Comparison of ENCODE assay signal across 21 cellular contexts in the genomic region with DNA sequence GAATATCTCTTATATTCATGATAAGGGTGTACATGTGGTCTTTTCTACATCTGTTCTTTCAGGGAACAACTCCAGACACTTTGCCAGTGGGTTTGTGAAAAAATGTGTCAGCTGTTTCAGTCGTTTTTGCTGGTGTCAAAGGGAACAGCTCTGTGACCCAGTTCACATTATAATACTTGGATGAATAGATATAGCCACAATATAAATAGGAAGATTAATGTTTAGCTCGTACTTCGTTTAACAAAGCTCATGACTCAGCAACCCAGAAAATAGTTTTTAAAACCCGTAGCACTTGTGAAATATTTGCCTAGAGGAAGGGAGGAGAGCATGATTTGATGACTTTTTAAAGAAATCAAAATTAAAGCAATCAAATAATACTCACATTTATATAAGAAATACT. TPM values are rescaled to one million over a fixed set of nuclear protein-coding genes. Genes with fewer than 3 reads are reported as not detected.
DNase-seq lines count a peak whose midpoint lies in the region; ATAC-seq and TF ChIP-seq lines count a peak whose summit lies in the region.
"Had no signal": no experiment of that assay in that cellular context is flagged by ENCODE, and none has a peak within 500 bp of the region (broad histone marks: within the 10 kb centered on the region; RNA-seq: fewer than 3 reads in every experiment).

No MANE protein-coding gene starts in this region.

- H3K27me3 Mint-ChIP-seq in GM23338 (ENCODE audit: insufficient read depth, low read depth, poor library complexity) = peaks cover 2% of the 10 kb centered on the region
- H3K27me3 Mint-ChIP-seq: activated CD4-positive, alpha-beta T cell treated with anti-CD3 and anti-CD28 coated beads, Interleukin-2, amount 10 ng/mL, durations not matched to agents 7 days and 5 days; CD8-positive, alpha-beta memory T cell had no signal

- H3K27ac ChIP-seq in OCI-LY7 (ENCODE audit: low read depth, low read length, poor library complexity, severe bottlenecking) (no peak overlapping the region), GM23338 (ENCODE audit: low read depth) (no peak overlapping the region)
- H3K27ac ChIP-seq: gastroesophageal sphincter had no signal

- no peak overlapping the region for H3K4me3 Mint-ChIP-seq in GM23338
- H3K4me3 Mint-ChIP-seq: activated CD4-positive, alpha-beta T cell treated with anti-CD3 and anti-CD28 coated beads, Interleukin-2, amount 10 ng/mL, durations not matched to agents 7 days and 5 days; CD8-positive, alpha-beta memory T cell had no signal

- intact Hi-C loops in OCI-LY7 (cut with micrococcal nuclease; ENCODE audit: unreplicated experiment) = loop anchor here (5.0 to 10.0 kb wide), 3 partner anchors 126 to 231 kb away; a partner anchor contains a TSS

- H2AFZ ChIP-seq in OCI-LY7 (ENCODE audit: low read length) (no peak overlapping the region), GM23338 (no peak overlapping the region)

- no peak overlapping the region for H3K4me3 ChIP-seq in OCI-LY7 (ENCODE audit: low read depth, low read length, poor library complexity, severe bottlenecking)
- H3K4me3 ChIP-seq in epithelial cell of esophagus (ENCODE audit: low read length) = no peak overlapping the region
- H3K4me3 ChIP-seq in GM23338 = no peak overlapping the region
- H3K4me3 ChIP-seq: gastroesophageal sphincter had no signal

- H3K4me1 Mint-ChIP-seq in GM23338 = no peaks in the 10 kb centered on the region

- H3F3A ChIP-seq in GM23338 (replicated peaks; ENCODE audit: low read depth) = no peaks in the 10 kb centered on the region

- peaks cover 58% of the 10 kb centered on the region for H3K36me3 Mint-ChIP-seq in GM23338 (ENCODE audit: low read depth)

- TF ChIP-seq CTCF in OCI-LY7 (conservative IDR thresholded peaks at IDR 0.05; ENCODE audit: low read length) (no peak), epithelial cell of esophagus (IDR thresholded peaks at IDR 0.05; ENCODE audit: insufficient read depth, low read depth, low read length, missing control alignments) (no peak), GM23338 (conservative IDR thresholded peaks at IDR 0.05; ENCODE audit: low read depth in 2 of 2) (no peak)

- CTCF ChIA-PET in OCI-LY7 (lab: Charles Lee; ENCODE audit: unreplicated experiment) = no interaction called here

- H4K20me1 ChIP-seq in OCI-LY7 (ENCODE audit: insufficient read depth, low read length) (no peaks in the 10 kb centered on the region), GM23338 (replicated peaks; ENCODE audit: insufficient read depth) (no peaks in the 10 kb centered on the region)

- H3K36me3 ChIP-seq in OCI-LY7 (ENCODE audit: insufficient read depth, low read length) (peaks cover 87% of the 10 kb centered on the region), GM23338 (ENCODE audit: insufficient read depth) (peaks cover 32% of the 10 kb centered on the region)

- H3K4me1 ChIP-seq in OCI-LY7 (ENCODE audit: insufficient read depth, low read length, poor library complexity, severe bottlenecking) (peaks cover 12% of the 10 kb centered on the region), GM23338 (ENCODE audit: insufficient read depth) (no peaks in the 10 kb centered on the region)

- BruUV-seq in OCI-LY7 (replicated peaks; lab: Mats Ljungman, UMichigan) = TSS peak; percentile 10

- H3K27ac Mint-ChIP-seq in GM23338 = no peak overlapping the region
- H3K27ac Mint-ChIP-seq: activated CD4-positive, alpha-beta T cell treated with anti-CD3 and anti-CD28 coated beads, Interleukin-2, amount 10 ng/mL, durations not matched to agents 7 days and 5 days had no signal

- no peaks in the 10 kb centered on the region for H3K27me3 ChIP-seq in GM23338 (ENCODE audit: insufficient read depth)
- H3K27me3 ChIP-seq: gastroesophageal sphincter had no signal

- H3K4me2 ChIP-seq in OCI-LY7 (ENCODE audit: low read length) (no peak overlapping the region), GM23338 (no peak overlapping the region)

- no peaks in the 10 kb centered on the region for H3K9me3 ChIP-seq in OCI-LY7 (ENCODE audit: low read length)
- H3K9me3 ChIP-seq: gastroesophageal sphincter had no signal

- H3K9me2 ChIP-seq in OCI-LY7 (ENCODE audit: insufficient read depth, low read length) (no peaks in the 10 kb centered on the region), GM23338 (ENCODE audit: insufficient read depth) (no peaks in the 10 kb centered on the region)

- POLR2A ChIA-PET in OCI-LY7 (lab: Charles Lee) = interaction anchor here (0.6 to 1.1 kb wide), 6 partner anchors 8 to 266 kb away, joined by 3 to 7 read pairs (median 3); no protein-coding TSS in a partner anchor

- H3K79me2 ChIP-seq in OCI-LY7 (ENCODE audit: insufficient read depth, low read depth, low read length) (no peaks in the 10 kb centered on the region), GM23338 (replicated peaks; ENCODE audit: insufficient read depth) (no peaks in the 10 kb centered on the region)

- H3K9me3 Mint-ChIP-seq in GM23338 = no peaks in the 10 kb centered on the region
- H3K9me3 Mint-ChIP-seq: activated CD4-positive, alpha-beta T cell treated with anti-CD3 and anti-CD28 coated beads, Interleukin-2, amount 10 ng/mL, durations not matched to agents 7 days and 5 days; CD8-positive, alpha-beta memory T cell had no signal

- ATAC-seq in HG02642 (IDR thresholded peaks at IDR 0.05; ENCODE audit: poor library complexity, unreplicated experiment) (no peak), GM23338 (no peak)
- ATAC-seq: gastroesophageal sphincter; left ventricle myocardium superior; sciatic nerve; stimulated activated naive CD8-positive, alpha-beta T cell treated with anti-CD3 and anti-CD28 coated beads, Interleukin-15, Interleukin-2, amounts not matched to agents 100 U/mL and 50 U/mL, for 24 hours had no signal

- DNase-seq in OCI-LY7 (ENCODE audit: low spot score) (no peak), epithelial cell of esophagus (ENCODE audit: low read depth) (peak; percentile 51), kidney tubule cell (ENCODE audit: low spot score) (peak; percentile 82), renal cortical epithelial cell (ENCODE audit: low read depth) (peak; percentile 97), GM23338 (ENCODE audit: low spot score) (no peak), HuH-7.5 (ENCODE audit: low spot score) (no peak), cerebellum (ENCODE audit: low spot score) (no peak)
- DNase-seq: activated CD4-positive, alpha-beta T cell treated with anti-CD3 and anti-CD28 coated beads, Interleukin-2, amount 10 ng/mL, durations not matched to agents 7 days and 5 days; activated CD8-positive, alpha-beta memory T cell treated with anti-CD3 and anti-CD28 coated beads, Interleukin-2, amount 50 U/mL, for 4 hours; activated gamma-delta T cell treated with Interleukin-2 at 50 U/mL for 16 hours; CD8-positive, alpha-beta memory T cell; left ventricle myocardium superior; NCI-H1048; NCI-H510A; nucleus accumbens; SHP77; stimulated activated CD4-positive, alpha-beta T cell treated with anti-CD3 and anti-CD28 coated beads, Interleukin-2, amount 100 ng/mL, for 24 hours; stimulated activated naive CD8-positive, alpha-beta T cell treated with anti-CD3 and anti-CD28 coated beads, Interleukin-15, Interleukin-2, amounts not matched to agents 100 U/mL and 50 U/mL, for 24 hours had no signal

TF ChIP-seq in GM23338, 12 proteins besides CTCF, POLR2A, EP300 and RAD21 (continues in another document):
- TF ChIP-seq ZNF114 (CRISPR knock-in tag; IDR thresholded peaks at IDR 0.05) (no peak), JUNB (IDR thresholded peaks at IDR 0.05; ENCODE audit: unreplicated experiment) (no peak), EZH2phosphoT487 (IDR thresholded peaks at IDR 0.05; ENCODE audit: unreplicated experiment) (no peak), NANOG (IDR thresholded peaks at IDR 0.05; ENCODE audit: borderline replicate concordance) (no peak)
- TF ChIP-seq, protein P1, sequence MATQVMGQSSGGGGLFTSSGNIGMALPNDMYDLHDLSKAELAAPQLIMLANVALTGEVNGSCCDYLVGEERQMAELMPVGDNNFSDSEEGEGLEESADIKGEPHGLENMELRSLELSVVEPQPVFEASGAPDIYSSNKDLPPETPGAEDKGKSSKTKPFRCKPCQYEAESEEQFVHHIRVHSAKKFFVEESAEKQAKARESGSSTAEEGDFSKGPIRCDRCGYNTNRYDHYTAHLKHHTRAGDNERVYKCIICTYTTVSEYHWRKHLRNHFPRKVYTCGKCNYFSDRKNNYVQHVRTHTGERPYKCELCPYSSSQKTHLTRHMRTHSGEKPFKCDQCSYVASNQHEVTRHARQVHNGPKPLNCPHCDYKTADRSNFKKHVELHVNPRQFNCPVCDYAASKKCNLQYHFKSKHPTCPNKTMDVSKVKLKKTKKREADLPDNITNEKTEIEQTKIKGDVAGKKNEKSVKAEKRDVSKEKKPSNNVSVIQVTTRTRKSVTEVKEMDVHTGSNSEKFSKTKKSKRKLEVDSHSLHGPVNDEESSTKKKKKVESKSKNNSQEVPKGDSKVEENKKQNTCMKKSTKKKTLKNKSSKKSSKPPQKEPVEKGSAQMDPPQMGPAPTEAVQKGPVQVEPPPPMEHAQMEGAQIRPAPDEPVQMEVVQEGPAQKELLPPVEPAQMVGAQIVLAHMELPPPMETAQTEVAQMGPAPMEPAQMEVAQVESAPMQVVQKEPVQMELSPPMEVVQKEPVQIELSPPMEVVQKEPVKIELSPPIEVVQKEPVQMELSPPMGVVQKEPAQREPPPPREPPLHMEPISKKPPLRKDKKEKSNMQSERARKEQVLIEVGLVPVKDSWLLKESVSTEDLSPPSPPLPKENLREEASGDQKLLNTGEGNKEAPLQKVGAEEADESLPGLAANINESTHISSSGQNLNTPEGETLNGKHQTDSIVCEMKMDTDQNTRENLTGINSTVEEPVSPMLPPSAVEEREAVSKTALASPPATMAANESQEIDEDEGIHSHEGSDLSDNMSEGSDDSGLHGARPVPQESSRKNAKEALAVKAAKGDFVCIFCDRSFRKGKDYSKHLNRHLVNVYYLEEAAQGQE (IDR thresholded peaks at IDR 0.05; ENCODE audit: unreplicated experiment) = no peak

RNA-seq across cellular contexts. Expression of a gene that starts 7.9 kb away (rescaled TPM):
- total RNA-seq in OCI-LY7 (2014; rRNA removed; shearing (Covaris generic)) = 12.7 and 15.1 TPM in 2 replicates
- 28.3 and 28.4 TPM in 2 replicates for total RNA-seq in OCI-LY7 (2022)
- 8.5 and 10.4 TPM in 2 replicates for total RNA-seq in renal cortical epithelial cell
- total RNA-seq in GM23338 (2014; rRNA removed; shearing (Covaris generic)) = 18.7 and 28.8 TPM in 2 replicates
- 17.5 and 18.2 TPM in 2 replicates for polyA plus RNA-seq in GM23338 (2016; fragmentation: Nextera tagmentation; extraction: Ambion mirVana)
- 22.7 TPM for total RNA-seq in cerebellum

RNA-seq across cellular contexts. Expression of a gene that starts 8.0 kb away (rescaled TPM):
- total RNA-seq in OCI-LY7 (2014; rRNA removed; shearing (Covaris generic)) = 2,571 and 3,860 TPM in 2 replicates
- total RNA-seq in OCI-LY7 (2022) (1,698 and 1,735 TPM in 2 replicates), renal cortical epithelial cell (1,427 and 3,900 TPM in 2 replicates), cerebellum (1,493 TPM)
- total RNA-seq in GM23338 (2014; rRNA removed; shearing (Covaris generic)) = 4,044 and 4,699 TPM in 2 replicates
- 2,522 and 3,152 TPM in 2 replicates for polyA plus RNA-seq in GM23338 (2016; fragmentation: Nextera tagmentation; extraction: Ambion mirVana)

Comparison
In these comparisons a context has a peak if more than half of its experiments do, and no peak if none do; other contexts are left out.
1. DNase-seq: peak in epithelial cell of esophagus (single experiment), kidney tubule cell (single experiment) and renal cortical epithelial cell (single experiment); none in OCI-LY7 (single experiment), GM23338 (single experiment), HuH-7.5 (single experiment) and cerebellum (single experiment).